In genomic region chr7:113270790-113271189, GRCh38 we compare ENCODE assay signal across 8 cellular contexts.
"Had no signal": no experiment of that assay in that cellular context is flagged by ENCODE, and none has a peak within 500 bp of the region (broad histone marks: within the 10 kb centered on the region; RNA-seq: fewer than 3 reads in every experiment).

No MANE protein-coding gene starts in this region.

- H3K4me3 ChIP-seq: GM23338 had no signal

- DNase-seq: H9, HCEC 1CT, IMR-90, KG1 had no signal

- FAIRE-seq: H1, H54, HTR-8/SVneo had no signal

- H3K4me3 Mint-ChIP-seq: GM23338, H9 had no signal

- H3K4me1 Mint-ChIP-seq: GM23338, H9 had no signal

- H3K27ac Mint-ChIP-seq: GM23338, H9 had no signal

- ATAC-seq: GM23338 had no signal
